Comparison of ENCODE assay signal across 9 cellular contexts in the genomic region with DNA sequence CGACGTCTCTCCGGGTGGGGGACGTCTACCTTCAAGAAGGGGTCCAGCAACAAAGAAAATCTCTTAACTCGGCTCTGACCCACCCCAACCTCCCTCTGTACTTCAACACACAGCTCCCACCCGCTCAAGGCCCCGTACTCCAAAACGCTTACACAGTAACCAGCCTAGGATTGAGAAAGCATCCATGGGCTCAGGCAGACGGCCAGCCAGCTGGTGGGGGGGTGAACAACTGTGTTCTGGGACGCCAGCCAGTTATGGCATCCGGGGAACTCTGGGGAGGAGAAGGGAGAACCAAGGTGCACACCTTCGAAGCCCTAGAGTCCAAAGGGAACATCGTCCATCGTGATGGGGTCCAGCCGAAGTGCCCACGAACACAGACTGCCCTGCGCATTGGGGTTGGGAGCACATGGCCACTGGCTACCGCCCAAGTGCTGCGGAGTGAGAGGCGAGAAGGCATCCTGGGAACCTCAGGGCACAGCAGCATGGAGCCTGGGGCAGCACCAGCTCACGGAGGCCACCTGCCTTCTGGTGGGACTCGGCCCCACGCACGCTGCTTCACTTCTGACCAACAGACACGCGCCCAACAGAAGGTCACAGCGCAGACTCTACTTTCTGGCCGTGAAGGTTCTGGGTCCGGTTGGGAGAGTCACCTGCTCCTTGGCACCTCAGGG. TPM values are rescaled to one million over a fixed set of nuclear protein-coding genes. Genes with fewer than 3 reads are reported as not detected.
DNase-seq lines count a peak whose midpoint lies in the region; ATAC-seq, FAIRE-seq and TF ChIP-seq lines count a peak whose summit lies in the region.
"Had no signal": no experiment of that assay in that cellular context is flagged by ENCODE, and none has a peak within 500 bp of the region (broad histone marks: within the 10 kb centered on the region; RNA-seq: fewer than 3 reads in every experiment).

No MANE protein-coding gene starts in this region.

- POLR2A ChIA-PET in activated CD4-positive, alpha-beta memory T cell treated with anti-CD3 and anti-CD28 coated beads, Interleukin-2, amount 10 ng/mL, durations not matched to agents 7 days and 5 days (lab: Charles Lee), result interaction anchor here (0.6 to 4.1 kb wide), 5 partner anchors 16 to 206 kb away, joined by 3 to 19 read pairs (median 3); no protein-coding TSS in a partner anchor

- ATAC-seq in HG03432 (IDR thresholded peaks at IDR 0.05; ENCODE audit: unreplicated experiment) (no peak), HG03175 (IDR thresholded peaks at IDR 0.05; ENCODE audit: unreplicated experiment) (no peak)

- peak; percentile 74 for DNase-seq in G401 (ENCODE audit: low spot score)
- no peak for DNase-seq in activated CD4-positive, alpha-beta memory T cell treated with anti-CD3 and anti-CD28 coated beads, Interleukin-2, amount 10 ng/mL, durations not matched to agents 7 days and 5 days
- DNase-seq in glomerular visceral epithelial cell (ENCODE audit: extremely low spot score), result peak; percentile 74
- DNase-seq in sigmoid colon, result peak; percentile 95
- no peak for DNase-seq in activated T-helper 1 cell treated with anti-CD3 and anti-CD28 coated beads, Interleukin-12 subunit alpha, Interleukin-12 subunit beta, Interleukin-2, Interleukin-4 antibody, amounts not matched to agents 30 ng/mL and 10 ng/mL and 1 ng/mL, durations not matched to agents 14 hours and 24 hours and 36 hours (ENCODE audit: low spot score)
- no peak for DNase-seq in GM19239 (ENCODE audit: insufficient read length, low spot score)
- DNase-seq: naive B cell had no signal

- peaks cover 16 to 62% (median 26%) of the 10 kb centered on the region in 4 donors for H3K36me3 ChIP-seq in sigmoid colon

- no peak overlapping the region for H3K4me3 Mint-ChIP-seq in activated CD4-positive, alpha-beta memory T cell treated with anti-CD3 and anti-CD28 coated beads, Interleukin-2, amount 10 ng/mL, durations not matched to agents 7 days and 5 days
- no peak overlapping the region for H3K4me3 Mint-ChIP-seq in activated T-helper 1 cell treated with anti-CD3 and anti-CD28 coated beads, Interleukin-12 subunit alpha, Interleukin-12 subunit beta, Interleukin-2, Interleukin-4 antibody, amounts not matched to agents 30 ng/mL and 10 ng/mL and 1 ng/mL, durations not matched to agents 14 hours and 24 hours and 36 hours
- H3K4me3 Mint-ChIP-seq: naive B cell had no signal

- no peaks in the 10 kb centered on the region for H3K9me3 Mint-ChIP-seq in activated CD4-positive, alpha-beta memory T cell treated with anti-CD3 and anti-CD28 coated beads, Interleukin-2, amount 10 ng/mL, durations not matched to agents 7 days and 5 days
- H3K9me3 Mint-ChIP-seq in activated T-helper 1 cell treated with anti-CD3 and anti-CD28 coated beads, Interleukin-12 subunit alpha, Interleukin-12 subunit beta, Interleukin-2, Interleukin-4 antibody, amounts not matched to agents 30 ng/mL and 10 ng/mL and 1 ng/mL, durations not matched to agents 14 hours and 24 hours and 36 hours, result no peaks in the 10 kb centered on the region
- H3K9me3 Mint-ChIP-seq: naive B cell had no signal

- intact Hi-C loops in sigmoid colon (cut with DNase I), result no loop called here
- intact Hi-C loops in activated T-helper 1 cell treated with anti-CD3 and anti-CD28 coated beads, Interleukin-12 subunit alpha, Interleukin-12 subunit beta, Interleukin-2, Interleukin-4 antibody, amounts not matched to agents 30 ng/mL and 10 ng/mL and 1 ng/mL, durations not matched to agents 14 hours and 24 hours and 36 hours (cut with micrococcal nuclease), result no loop called here

- peak overlapping the region; percentile 16 for H3K27ac Mint-ChIP-seq in activated CD4-positive, alpha-beta memory T cell treated with anti-CD3 and anti-CD28 coated beads, Interleukin-2, amount 10 ng/mL, durations not matched to agents 7 days and 5 days
- H3K27ac Mint-ChIP-seq in activated T-helper 1 cell treated with anti-CD3 and anti-CD28 coated beads, Interleukin-12 subunit alpha, Interleukin-12 subunit beta, Interleukin-2, Interleukin-4 antibody, amounts not matched to agents 30 ng/mL and 10 ng/mL and 1 ng/mL, durations not matched to agents 14 hours and 24 hours and 36 hours, result no peak overlapping the region

- H3K27me3 ChIP-seq in sigmoid colon, result no peaks in the 10 kb centered on the region

- peaks cover 68% of the 10 kb centered on the region for H3K36me3 Mint-ChIP-seq in activated CD4-positive, alpha-beta memory T cell treated with anti-CD3 and anti-CD28 coated beads, Interleukin-2, amount 10 ng/mL, durations not matched to agents 7 days and 5 days (ENCODE audit: low read depth)
- H3K36me3 Mint-ChIP-seq in activated T-helper 1 cell treated with anti-CD3 and anti-CD28 coated beads, Interleukin-12 subunit alpha, Interleukin-12 subunit beta, Interleukin-2, Interleukin-4 antibody, amounts not matched to agents 30 ng/mL and 10 ng/mL and 1 ng/mL, durations not matched to agents 14 hours and 24 hours and 36 hours (ENCODE audit: low read depth), result peaks cover 41% of the 10 kb centered on the region

- peaks cover 59% of the 10 kb centered on the region for H3K4me1 Mint-ChIP-seq in activated CD4-positive, alpha-beta memory T cell treated with anti-CD3 and anti-CD28 coated beads, Interleukin-2, amount 10 ng/mL, durations not matched to agents 7 days and 5 days
- peaks cover 32% of the 10 kb centered on the region for H3K4me1 Mint-ChIP-seq in activated T-helper 1 cell treated with anti-CD3 and anti-CD28 coated beads, Interleukin-12 subunit alpha, Interleukin-12 subunit beta, Interleukin-2, Interleukin-4 antibody, amounts not matched to agents 30 ng/mL and 10 ng/mL and 1 ng/mL, durations not matched to agents 14 hours and 24 hours and 36 hours (ENCODE audit: low read depth)

- no peak for TF ChIP-seq POLR2A in sigmoid colon (IDR thresholded peaks at IDR 0.05)

- CTCF ChIA-PET in activated CD4-positive, alpha-beta memory T cell treated with anti-CD3 and anti-CD28 coated beads, Interleukin-2, amount 10 ng/mL, durations not matched to agents 7 days and 5 days (lab: Charles Lee), result no interaction called here

- WGBS in sigmoid colon, 2 donors, result 72 to 78% methylated on average over 29 of the region's 29 CpGs

- H3K27me3 Mint-ChIP-seq in activated CD4-positive, alpha-beta memory T cell treated with anti-CD3 and anti-CD28 coated beads, Interleukin-2, amount 10 ng/mL, durations not matched to agents 7 days and 5 days, result no peaks in the 10 kb centered on the region
- H3K27me3 Mint-ChIP-seq in activated T-helper 1 cell treated with anti-CD3 and anti-CD28 coated beads, Interleukin-12 subunit alpha, Interleukin-12 subunit beta, Interleukin-2, Interleukin-4 antibody, amounts not matched to agents 30 ng/mL and 10 ng/mL and 1 ng/mL, durations not matched to agents 14 hours and 24 hours and 36 hours (ENCODE audit: insufficient read depth), result no peaks in the 10 kb centered on the region
- H3K27me3 Mint-ChIP-seq: naive B cell had no signal

- in situ Hi-C loops in G401 (cut with HindIII; ENCODE audit: low sequenced_read_pairs), result no loop called here

- no peaks in the 10 kb centered on the region for H3K9me3 ChIP-seq in sigmoid colon

- no peak for FAIRE-seq in GM19239 (lab: Jason Lieb, UNC)

- no peak for TF ChIP-seq CTCF in sigmoid colon (IDR thresholded peaks at IDR 0.05)

- TF ChIP-seq EP300 in sigmoid colon (IDR thresholded peaks at IDR 0.05), result no peak

- H3K27ac ChIP-seq in sigmoid colon, result peak overlapping the region; percentile 81 to 90 (median 86)

- H3K4me3 ChIP-seq in sigmoid colon, result no peak overlapping the region

- H3K4me1 ChIP-seq in sigmoid colon, result peaks cover 0 to 98% (median 92%) of the 10 kb centered on the region in 4 donors

RNA-seq across cellular contexts. Expression of gene SLC16A3, which starts 14.3 kb away (rescaled TPM):
- total RNA-seq in G401 (2014; rRNA removed; shearing (Covaris generic)), result 280 and 292 TPM in 2 replicates
- 100 to 1,000 TPM; 206 to 210 TPM for total RNA-seq in activated CD4-positive, alpha-beta memory T cell treated with anti-CD3 and anti-CD28 coated beads, Interleukin-2, amount 10 ng/mL, durations not matched to agents 7 days and 5 days
- 10 to 100 TPM in 3 of 4 donors, 1 to 10 TPM in 1; 9.6 to 19.7 (median 11.6) TPM for total RNA-seq in sigmoid colon
- polyA plus RNA-seq in sigmoid colon, result 100 to 1,000 TPM in 1 of 3 donors, 10 to 100 TPM in 2; 10.8 to 140 (median 37.9) TPM
- total RNA-seq in activated T-helper 1 cell treated with anti-CD3 and anti-CD28 coated beads, Interleukin-12 subunit alpha, Interleukin-12 subunit beta, Interleukin-2, Interleukin-4 antibody, amounts not matched to agents 30 ng/mL and 10 ng/mL and 1 ng/mL, durations not matched to agents 14 hours and 24 hours and 36 hours, result 111 and 115 TPM in 2 replicates

RNA-seq across cellular contexts. Expression of gene CSNK1D, which starts 30.4 kb away (rescaled TPM):
- 83.1 and 87.7 TPM in 2 replicates for total RNA-seq in G401 (2014; rRNA removed; shearing (Covaris generic))
- total RNA-seq in activated CD4-positive, alpha-beta memory T cell treated with anti-CD3 and anti-CD28 coated beads, Interleukin-2, amount 10 ng/mL, durations not matched to agents 7 days and 5 days, result 100 to 1,000 TPM; 116 TPM
- total RNA-seq in sigmoid colon, result 10 to 100 TPM; 45.1 to 61.2 (median 48.9) TPM
- polyA plus RNA-seq in sigmoid colon, result 100 to 1,000 TPM in 1 of 3 donors, 10 to 100 TPM in 2; 55.9 to 142 (median 86.2) TPM
- 154 and 161 TPM in 2 replicates for total RNA-seq in activated T-helper 1 cell treated with anti-CD3 and anti-CD28 coated beads, Interleukin-12 subunit alpha, Interleukin-12 subunit beta, Interleukin-2, Interleukin-4 antibody, amounts not matched to agents 30 ng/mL and 10 ng/mL and 1 ng/mL, durations not matched to agents 14 hours and 24 hours and 36 hours

RNA-seq across cellular contexts. Expression of gene CCDC57, which starts 30.5 kb away (rescaled TPM):
- 16.6 and 22.1 TPM in 2 replicates for total RNA-seq in G401 (2014; rRNA removed; shearing (Covaris generic))
- total RNA-seq in activated CD4-positive, alpha-beta memory T cell treated with anti-CD3 and anti-CD28 coated beads, Interleukin-2, amount 10 ng/mL, durations not matched to agents 7 days and 5 days, result 10 to 100 TPM; 49.8 to 54.9 TPM
- 10 to 100 TPM; 13.3 to 34.1 (median 20.8) TPM for total RNA-seq in sigmoid colon
- 10 to 100 TPM; 17.4 to 47.8 (median 25.4) TPM for polyA plus RNA-seq in sigmoid colon
- 59.5 and 60.8 TPM in 2 replicates for total RNA-seq in activated T-helper 1 cell treated with anti-CD3 and anti-CD28 coated beads, Interleukin-12 subunit alpha, Interleukin-12 subunit beta, Interleukin-2, Interleukin-4 antibody, amounts not matched to agents 30 ng/mL and 10 ng/mL and 1 ng/mL, durations not matched to agents 14 hours and 24 hours and 36 hours

Comparison
In these comparisons a context has a peak if more than half of its experiments do, and no peak if none do; other contexts are left out.
1. DNase-seq: peak in G401 (single experiment), glomerular visceral epithelial cell (single experiment) and sigmoid colon (single experiment); none in activated CD4-positive, alpha-beta memory T cell treated with anti-CD3 and anti-CD28 coated beads, Interleukin-2, amount 10 ng/mL, durations not matched to agents 7 days and 5 days (single experiment), activated T-helper 1 cell treated with anti-CD3 and anti-CD28 coated beads, Interleukin-12 subunit alpha, Interleukin-12 subunit beta, Interleukin-2, Interleukin-4 antibody, amounts not matched to agents 30 ng/mL and 10 ng/mL and 1 ng/mL, durations not matched to agents 14 hours and 24 hours and 36 hours (single experiment) and GM19239 (single experiment).